Comparison of ENCODE assay signal across 17 cellular contexts in the genomic region with DNA sequence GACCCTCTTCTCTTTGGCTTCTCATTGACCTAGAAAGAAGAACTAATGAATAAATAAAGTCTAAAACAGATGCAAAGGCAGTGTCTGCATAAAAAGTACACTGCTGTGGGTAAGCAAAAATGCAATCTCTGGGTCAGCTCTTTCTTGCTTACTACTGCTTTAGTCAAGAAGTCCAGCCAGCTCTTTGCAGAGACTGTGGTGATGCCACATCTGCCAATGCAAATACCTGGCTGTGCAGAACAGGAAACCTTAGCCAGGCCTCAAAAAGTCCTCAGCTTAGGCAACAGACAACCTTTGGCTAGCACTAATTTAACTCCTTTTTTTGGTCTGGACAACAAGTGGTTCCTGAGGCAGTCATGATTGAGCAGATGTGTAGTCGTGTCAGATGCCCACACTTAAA.
DNase-seq lines count a peak whose midpoint lies in the region; ATAC-seq, FAIRE-seq and TF ChIP-seq lines count a peak whose summit lies in the region.
"Had no signal": no experiment of that assay in that cellular context is flagged by ENCODE, and none has a peak within 500 bp of the region (broad histone marks: within the 10 kb centered on the region; RNA-seq: fewer than 3 reads in every experiment).

No MANE protein-coding gene starts in this region.

- ATAC-seq in GM19025 (IDR thresholded peaks at IDR 0.05; ENCODE audit: low read depth, unreplicated experiment), result peak; percentile 72
- ATAC-seq in HG02588 (IDR thresholded peaks at IDR 0.05; ENCODE audit: unreplicated experiment), result peak; percentile 59
- ATAC-seq: A549 had no signal

- H2AFZ ChIP-seq in osteoblast (ENCODE audit: low read length), result peak overlapping the region; percentile 13
- H2AFZ ChIP-seq: GM23248 had no signal

- H3K4me1 ChIP-seq in osteoblast (ENCODE audit: insufficient read depth, low read length), result peaks cover 13% of the 10 kb centered on the region
- H3K4me1 ChIP-seq: A549, BLaER1 had no signal

- no peak overlapping the region for H3K4me3 ChIP-seq in osteoblast (ENCODE audit: insufficient read depth, low read length)
- H3K4me3 ChIP-seq: A549, BLaER1, GM23248 had no signal

- H4K20me1 ChIP-seq in osteoblast (ENCODE audit: insufficient read depth, low read length), result no peaks in the 10 kb centered on the region
- H4K20me1 ChIP-seq: BLaER1 had no signal

- no peak for FAIRE-seq in urothelium cell line (lab: Jason Lieb, UNC)
- FAIRE-seq: A549, GM18507, GM19239, H54 had no signal

- no peak for TF ChIP-seq CTCF in osteoblast (IDR thresholded peaks at IDR 0.05; ENCODE audit: extremely low read depth, low read depth, low read length)

- H3K27ac ChIP-seq in osteoblast (ENCODE audit: low read depth, low read length), result no peak overlapping the region
- H3K27ac ChIP-seq: A549, BLaER1, GM23248, KMS-11 had no signal

- no peaks in the 10 kb centered on the region for H3K27me3 ChIP-seq in osteoblast (ENCODE audit: insufficient read depth, low read length)
- H3K27me3 ChIP-seq: BLaER1 had no signal

- H3K9me3 ChIP-seq in osteoblast (ENCODE audit: low read depth, low read length), result no peaks in the 10 kb centered on the region
- H3K9me3 ChIP-seq: A549, BLaER1 had no signal

- H3K79me2 ChIP-seq in osteoblast (ENCODE audit: insufficient read depth, low read length), result no peaks in the 10 kb centered on the region

- no peaks in the 10 kb centered on the region for H3K36me3 ChIP-seq in osteoblast (ENCODE audit: insufficient read depth, low read length)
- H3K36me3 ChIP-seq: BLaER1 had no signal

- DNase-seq in RPMI8226 (peak; percentile 30), osteoblast (ENCODE audit: insufficient read length, low spot score, missing footprints) (no peak), Ammon's horn (ENCODE audit: low spot score) (no peak), urothelium cell line (ENCODE audit: low spot score) (no peak)
- DNase-seq in activated CD4-positive, alpha-beta T cell treated with anti-CD3 and anti-CD28 coated beads for 48 hours, result no peak
- DNase-seq: CD8-positive, alpha-beta memory T cell; DMS53; GF-D8; GM23248 had no signal

- H3K4me2 ChIP-seq in osteoblast (ENCODE audit: insufficient read depth, low read length), result no peak overlapping the region
- H3K4me2 ChIP-seq: A549, BLaER1, KMS-11 had no signal
